2 cellular contexts compared by ENCODE assay signal in genomic region chr19:5002143-5002542, GRCh38.
TF ChIP-seq lines count a peak whose summit lies in the region.

No MANE protein-coding gene starts in this region.

TF ChIP-seq in IMR-90, 13 proteins besides CTCF, POLR2A, EP300 and RAD21 (continued from another document):
- no peak for TF ChIP-seq USF2 (IDR thresholded peaks at IDR 0.05; ENCODE audit: low read depth, low read length)
- no peak for TF ChIP-seq RCOR1 (IDR thresholded peaks at IDR 0.05; ENCODE audit: insufficient replicate concordance, low read length)
- no peak for TF ChIP-seq NFE2L2 (IDR thresholded peaks at IDR 0.05; ENCODE audit: low read depth, low read length)
- no peak for TF ChIP-seq MXI1 (IDR thresholded peaks at IDR 0.05; ENCODE audit: borderline replicate concordance, low read depth, low read length)
- TF ChIP-seq RFX5 (IDR thresholded peaks at IDR 0.05; ENCODE audit: low read depth, low read length) = no peak

TF ChIP-seq in liver, 16 proteins besides CTCF, POLR2A, EP300 and RAD21 (continued from another document):
- TF ChIP-seq REST (IDR thresholded peaks at IDR 0.05) (peak; percentile 51), SP1 (IDR thresholded peaks at IDR 0.05) (peak; percentile 41), RXRA (IDR thresholded peaks at IDR 0.05) (peak; percentile 70 to 92), NR2F2 (IDR thresholded peaks at IDR 0.05) (no peak), HNF4G (IDR thresholded peaks at IDR 0.05) (no peak), ZBTB33 (IDR thresholded peaks at IDR 0.05) (peak; percentile 73), MAX (IDR thresholded peaks at IDR 0.05) (peak; percentile 20), FOXA1 (IDR thresholded peaks at IDR 0.05) (no peak), EGR1 (IDR thresholded peaks at IDR 0.05; ENCODE audit: low read depth in 2 of 2) (no peak), ATF3 (IDR thresholded peaks at IDR 0.05) (no peak), FOXA2 (IDR thresholded peaks at IDR 0.05) (no peak), JUND (IDR thresholded peaks at IDR 0.05) (peak in 1 of 2 donors; percentile 86), YY1 (IDR thresholded peaks at IDR 0.05) (peak; percentile 88)
TF ChIP-seq in liver: peak in this region for 8.
